ENCODE assay signal across 18 cellular contexts in the genomic region with DNA sequence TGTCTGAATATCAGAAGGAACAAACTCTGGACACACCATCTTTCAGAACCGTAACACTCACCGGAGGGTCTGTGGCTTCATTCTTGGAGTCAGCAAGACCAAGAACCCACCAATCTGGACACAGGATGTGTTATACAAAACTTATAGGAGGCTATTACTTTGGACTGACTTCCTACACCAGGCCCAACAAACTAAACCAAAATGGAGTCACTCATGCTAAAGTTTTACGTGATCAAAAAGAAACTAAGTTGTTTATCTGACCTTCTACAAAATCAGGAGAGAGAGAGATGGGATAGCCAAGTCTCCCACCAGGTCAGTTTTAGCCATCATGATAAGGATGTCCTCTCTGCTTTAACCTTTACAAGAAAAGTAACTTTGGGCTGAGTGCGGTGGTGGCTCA. TPM values are rescaled to one million over a fixed set of nuclear protein-coding genes. Genes with fewer than 3 reads are reported as not detected.
"Had no signal": no experiment of that assay in that cellular context is flagged by ENCODE, and none has a peak within 500 bp of the region (broad histone marks: within the 10 kb centered on the region; RNA-seq: fewer than 3 reads in every experiment).

No MANE protein-coding gene starts in this region.

- H3K27ac Mint-ChIP-seq: activated CD4-positive, alpha-beta memory T cell treated with anti-CD3 and anti-CD28 coated beads, Interleukin-2, amount 10 ng/mL, durations not matched to agents 7 days and 5 days; activated CD4-positive, alpha-beta T cell treated with anti-CD3 and anti-CD28 coated beads, Interleukin-2, amount 10 ng/mL, durations not matched to agents 24 days and 14 days; activated naive CD4-positive, alpha-beta T cell treated with anti-CD3 and anti-CD28 coated beads, Interleukin-2, amount 10 ng/mL, durations not matched to agents 7 days and 5 days; activated T-cell treated with anti-CD3 and anti-CD28 coated beads, Interleukin-2, amount 50 U/mL, for 72 hours; neural progenitor cell had no signal

- H3K9me3 ChIP-seq: prostate gland, upper lobe of left lung had no signal

- H3K27me3 ChIP-seq: left lung, neural progenitor cell, spleen, upper lobe of left lung had no signal

- DNase-seq: activated CD4-positive, alpha-beta memory T cell treated with anti-CD3 and anti-CD28 coated beads, Interleukin-2, amount 10 ng/mL, durations not matched to agents 7 days and 5 days; activated CD4-positive, alpha-beta T cell treated with anti-CD3 and anti-CD28 coated beads, Interleukin-2, amount 10 ng/mL, durations not matched to agents 24 days and 14 days; activated effector memory CD4-positive, alpha-beta T cell treated with anti-CD3 and anti-CD28 coated beads, Interleukin-2, amount 50 U/mL, for 16 hours; activated naive CD4-positive, alpha-beta T cell treated with anti-CD3 and anti-CD28 coated beads, Interleukin-2, amount 10 ng/mL, durations not matched to agents 7 days and 5 days; activated T-cell treated with anti-CD3 and anti-CD28 coated beads, Interleukin-2, amount 50 U/mL, for 72 hours; amygdala; foreskin melanocyte; immature natural killer cell; left lung; spleen; stimulated activated CD4-positive, alpha-beta T cell treated with anti-CD3 and anti-CD28 coated beads, Interleukin-4, amount 100 ng/mL, for 1 hour; stimulated activated naive CD4-positive, alpha-beta T cell; SW 1271; upper lobe of left lung had no signal

- H3K9me3 Mint-ChIP-seq: activated CD4-positive, alpha-beta T cell treated with anti-CD3 and anti-CD28 coated beads, Interleukin-2, amount 10 ng/mL, durations not matched to agents 24 days and 14 days; immature natural killer cell; neural progenitor cell had no signal

- H3K27ac ChIP-seq: left lung, neural progenitor cell, spleen had no signal

- ATAC-seq: activated CD4-positive, CD25-positive, alpha-beta regulatory T cell treated with anti-CD3 and anti-CD28 coated beads, Interleukin-2, amount 50 U/mL, for 24 hours; activated T-cell treated with anti-CD3 and anti-CD28 coated beads, Interleukin-2, amount 50 U/mL, for 72 hours; left lung had no signal

- H3K4me3 Mint-ChIP-seq: activated CD4-positive, alpha-beta memory T cell treated with anti-CD3 and anti-CD28 coated beads, Interleukin-2, amount 10 ng/mL, durations not matched to agents 7 days and 5 days; activated CD4-positive, alpha-beta T cell treated with anti-CD3 and anti-CD28 coated beads, Interleukin-2, amount 10 ng/mL, durations not matched to agents 24 days and 14 days; activated naive CD4-positive, alpha-beta T cell treated with anti-CD3 and anti-CD28 coated beads, Interleukin-2, amount 10 ng/mL, durations not matched to agents 7 days and 5 days; immature natural killer cell had no signal

- H3K36me3 ChIP-seq: left lung, neural progenitor cell, prostate gland, upper lobe of left lung had no signal

- H3K4me3 ChIP-seq: left lung, neural progenitor cell, prostate gland, spleen, upper lobe of left lung had no signal

- H3K9ac ChIP-seq: neural progenitor cell had no signal

- H3K27me3 Mint-ChIP-seq: activated CD4-positive, alpha-beta memory T cell treated with anti-CD3 and anti-CD28 coated beads, Interleukin-2, amount 10 ng/mL, durations not matched to agents 7 days and 5 days; activated CD4-positive, alpha-beta T cell treated with anti-CD3 and anti-CD28 coated beads, Interleukin-2, amount 10 ng/mL, durations not matched to agents 24 days and 14 days; activated naive CD4-positive, alpha-beta T cell treated with anti-CD3 and anti-CD28 coated beads, Interleukin-2, amount 10 ng/mL, durations not matched to agents 7 days and 5 days had no signal

- H3K4me1 ChIP-seq: neural progenitor cell had no signal

- H2AFZ ChIP-seq: neural progenitor cell had no signal

- FAIRE-seq: endometrium had no signal

- H3K4me2 ChIP-seq: neural progenitor cell had no signal

RNA-seq across cellular contexts. Expression of a gene that starts 23.0 kb away (rescaled TPM):
- polyA plus RNA-seq: immature natural killer cell had no signal
